10 cellular contexts compared by ENCODE assay signal in genomic region chr15:48647963-48648362, GRCh38. TPM values are rescaled to one million over a fixed set of nuclear protein-coding genes. Genes with fewer than 3 reads are reported as not detected.
DNase-seq lines count a peak whose midpoint lies in the region; ATAC-seq and TF ChIP-seq lines count a peak whose summit lies in the region.
"Had no signal": no experiment of that assay in that cellular context is flagged by ENCODE, and none has a peak within 500 bp of the region (broad histone marks: within the 10 kb centered on the region; RNA-seq: fewer than 3 reads in every experiment).

No MANE protein-coding gene starts in this region.

- no peak overlapping the region for H3K4me2 ChIP-seq in GM23338

- no peak overlapping the region for H3K4me3 Mint-ChIP-seq in GM23338
- H3K4me3 Mint-ChIP-seq: activated naive CD4-positive, alpha-beta T cell treated with anti-CD3 and anti-CD28 coated beads for 36 hours; natural killer cell had no signal

- DNase-seq in AG08395 (ENCODE audit: low spot score), result peak; percentile 54
- DNase-seq in GM23338 (ENCODE audit: low spot score), result peak; percentile 34
- no peak for DNase-seq in brain microvascular endothelial cell
- peak; percentile 22 for DNase-seq in kidney tubule cell (ENCODE audit: low spot score)
- DNase-seq in stimulated activated CD4-positive, alpha-beta T cell treated with anti-CD3 and anti-CD28 coated beads, Interleukin-15, amount 100 ng/mL, for 24 hours, result no peak
- DNase-seq in NK-92 (lab: John Stamatoyannopoulos, UW; ENCODE audit: unreplicated experiment), result no peak
- no peak for DNase-seq in NCI-H1092 (lab: John Stamatoyannopoulos, UW)
- DNase-seq in mucosa of descending colon, result no peak
- DNase-seq: activated naive CD4-positive, alpha-beta T cell treated with anti-CD3 and anti-CD28 coated beads for 36 hours; natural killer cell had no signal

- ATAC-seq in GM23338, result no peak
- ATAC-seq in mucosa of descending colon, result no peak
- ATAC-seq: natural killer cell had no signal

- no peaks in the 10 kb centered on the region for H3K36me3 Mint-ChIP-seq in GM23338 (ENCODE audit: low read depth)
- H3K36me3 Mint-ChIP-seq: natural killer cell had no signal

- no peak overlapping the region for H3K4me3 ChIP-seq in GM23338
- no peak overlapping the region for H3K4me3 ChIP-seq in brain microvascular endothelial cell (ENCODE audit: low read depth, low read length)
- no peak overlapping the region for H3K4me3 ChIP-seq in mucosa of descending colon

- H3K27ac Mint-ChIP-seq in GM23338, result no peak overlapping the region
- H3K27ac Mint-ChIP-seq: activated naive CD4-positive, alpha-beta T cell treated with anti-CD3 and anti-CD28 coated beads for 36 hours; natural killer cell had no signal

- peaks cover 24% of the 10 kb centered on the region for H3K4me1 Mint-ChIP-seq in GM23338
- H3K4me1 Mint-ChIP-seq: natural killer cell had no signal

- TF ChIP-seq CTCF in GM23338 (conservative IDR thresholded peaks at IDR 0.05; ENCODE audit: low read depth in 2 of 2) (no peak), brain microvascular endothelial cell (IDR thresholded peaks at IDR 0.05; ENCODE audit: low read depth, low read length, missing control alignments) (peak; percentile 67), mucosa of descending colon (IDR thresholded peaks at IDR 0.05) (no peak)

- no peaks in the 10 kb centered on the region for H3K9me3 Mint-ChIP-seq in GM23338
- H3K9me3 Mint-ChIP-seq: activated naive CD4-positive, alpha-beta T cell treated with anti-CD3 and anti-CD28 coated beads for 36 hours; natural killer cell had no signal

- in situ Hi-C loops in brain microvascular endothelial cell (cut with HindIII; ENCODE audit: low pct_ligation_motif_present, low sequenced_read_pairs), result no loop called here

- H3K4me1 ChIP-seq in GM23338 (ENCODE audit: insufficient read depth) (peaks cover 24% of the 10 kb centered on the region), mucosa of descending colon (ENCODE audit: low read depth) (no peaks in the 10 kb centered on the region)

- H3K27me3 Mint-ChIP-seq in GM23338 (ENCODE audit: insufficient read depth, low read depth, poor library complexity), result peaks cover 22% of the 10 kb centered on the region

- peaks cover 3% of the 10 kb centered on the region for H4K20me1 ChIP-seq in GM23338 (replicated peaks; ENCODE audit: insufficient read depth)

- intact Hi-C loops in mucosa of descending colon (cut with DNase I, micrococcal nuclease), result no loop called here

- H3K79me2 ChIP-seq in GM23338 (replicated peaks; ENCODE audit: insufficient read depth), result no peaks in the 10 kb centered on the region

- H3K27ac ChIP-seq in GM23338 (ENCODE audit: low read depth), result no peak overlapping the region
- no peak overlapping the region for H3K27ac ChIP-seq in brain microvascular endothelial cell

- H3K27me3 ChIP-seq in GM23338 (ENCODE audit: insufficient read depth) (peaks cover 49% of the 10 kb centered on the region), brain microvascular endothelial cell (replicated peaks) (no peaks in the 10 kb centered on the region)

- no peak overlapping the region for H2AFZ ChIP-seq in GM23338

- H3K9me3 ChIP-seq in mucosa of descending colon, result no peaks in the 10 kb centered on the region

- H3K36me3 ChIP-seq in GM23338 (ENCODE audit: insufficient read depth), result no peaks in the 10 kb centered on the region
- H3K36me3 ChIP-seq in brain microvascular endothelial cell (replicated peaks), result peaks cover 24% of the 10 kb centered on the region
- H3K36me3 ChIP-seq in mucosa of descending colon (ENCODE audit: low read depth), result no peaks in the 10 kb centered on the region

- 0 out of 2 replicates have a peak, but pooled peaks cover 2% of the 10 kb centered on the region for H3F3A ChIP-seq in GM23338 (replicated peaks; ENCODE audit: low read depth)

- no peaks in the 10 kb centered on the region for H3K9me2 ChIP-seq in GM23338 (ENCODE audit: insufficient read depth)

TF ChIP-seq in GM23338, 12 proteins besides CTCF, POLR2A, EP300 and RAD21 (continues in another document):
- no peak for TF ChIP-seq JUNB (IDR thresholded peaks at IDR 0.05; ENCODE audit: unreplicated experiment)
- no peak for TF ChIP-seq NANOG (IDR thresholded peaks at IDR 0.05; ENCODE audit: borderline replicate concordance)
- TF ChIP-seq STAT1 (IDR thresholded peaks at IDR 0.05; ENCODE audit: unreplicated experiment), result no peak
- no peak for TF ChIP-seq EZH2phosphoT487 (IDR thresholded peaks at IDR 0.05; ENCODE audit: unreplicated experiment)
- TF ChIP-seq POLR2AphosphoS5 (IDR thresholded peaks at IDR 0.05; ENCODE audit: low read depth), result no peak
- TF ChIP-seq, protein P1, sequence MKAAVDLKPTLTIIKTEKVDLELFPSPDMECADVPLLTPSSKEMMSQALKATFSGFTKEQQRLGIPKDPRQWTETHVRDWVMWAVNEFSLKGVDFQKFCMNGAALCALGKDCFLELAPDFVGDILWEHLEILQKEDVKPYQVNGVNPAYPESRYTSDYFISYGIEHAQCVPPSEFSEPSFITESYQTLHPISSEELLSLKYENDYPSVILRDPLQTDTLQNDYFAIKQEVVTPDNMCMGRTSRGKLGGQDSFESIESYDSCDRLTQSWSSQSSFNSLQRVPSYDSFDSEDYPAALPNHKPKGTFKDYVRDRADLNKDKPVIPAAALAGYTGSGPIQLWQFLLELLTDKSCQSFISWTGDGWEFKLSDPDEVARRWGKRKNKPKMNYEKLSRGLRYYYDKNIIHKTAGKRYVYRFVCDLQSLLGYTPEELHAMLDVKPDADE (IDR thresholded peaks at IDR 0.05), result no peak
- TF ChIP-seq CREB1 (CRISPR knock-in tag; IDR thresholded peaks at IDR 0.05; ENCODE audit: low read depth), result no peak
- no peak for TF ChIP-seq EZH2 (IDR thresholded peaks at IDR 0.05; ENCODE audit: low read depth, unreplicated experiment)
- TF ChIP-seq ZNF114 (CRISPR knock-in tag; IDR thresholded peaks at IDR 0.05), result no peak
- no peak for TF ChIP-seq ZNF331 (CRISPR knock-in tag; IDR thresholded peaks at IDR 0.05; ENCODE audit: low read depth)
- TF ChIP-seq, protein P2, sequence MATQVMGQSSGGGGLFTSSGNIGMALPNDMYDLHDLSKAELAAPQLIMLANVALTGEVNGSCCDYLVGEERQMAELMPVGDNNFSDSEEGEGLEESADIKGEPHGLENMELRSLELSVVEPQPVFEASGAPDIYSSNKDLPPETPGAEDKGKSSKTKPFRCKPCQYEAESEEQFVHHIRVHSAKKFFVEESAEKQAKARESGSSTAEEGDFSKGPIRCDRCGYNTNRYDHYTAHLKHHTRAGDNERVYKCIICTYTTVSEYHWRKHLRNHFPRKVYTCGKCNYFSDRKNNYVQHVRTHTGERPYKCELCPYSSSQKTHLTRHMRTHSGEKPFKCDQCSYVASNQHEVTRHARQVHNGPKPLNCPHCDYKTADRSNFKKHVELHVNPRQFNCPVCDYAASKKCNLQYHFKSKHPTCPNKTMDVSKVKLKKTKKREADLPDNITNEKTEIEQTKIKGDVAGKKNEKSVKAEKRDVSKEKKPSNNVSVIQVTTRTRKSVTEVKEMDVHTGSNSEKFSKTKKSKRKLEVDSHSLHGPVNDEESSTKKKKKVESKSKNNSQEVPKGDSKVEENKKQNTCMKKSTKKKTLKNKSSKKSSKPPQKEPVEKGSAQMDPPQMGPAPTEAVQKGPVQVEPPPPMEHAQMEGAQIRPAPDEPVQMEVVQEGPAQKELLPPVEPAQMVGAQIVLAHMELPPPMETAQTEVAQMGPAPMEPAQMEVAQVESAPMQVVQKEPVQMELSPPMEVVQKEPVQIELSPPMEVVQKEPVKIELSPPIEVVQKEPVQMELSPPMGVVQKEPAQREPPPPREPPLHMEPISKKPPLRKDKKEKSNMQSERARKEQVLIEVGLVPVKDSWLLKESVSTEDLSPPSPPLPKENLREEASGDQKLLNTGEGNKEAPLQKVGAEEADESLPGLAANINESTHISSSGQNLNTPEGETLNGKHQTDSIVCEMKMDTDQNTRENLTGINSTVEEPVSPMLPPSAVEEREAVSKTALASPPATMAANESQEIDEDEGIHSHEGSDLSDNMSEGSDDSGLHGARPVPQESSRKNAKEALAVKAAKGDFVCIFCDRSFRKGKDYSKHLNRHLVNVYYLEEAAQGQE (IDR thresholded peaks at IDR 0.05; ENCODE audit: unreplicated experiment), result no peak

RNA-seq across cellular contexts. Expression of gene FBN1, which starts 2.5 kb away (rescaled TPM):
- total RNA-seq in GM23338 (2014; rRNA removed; shearing (Covaris generic)), result 3.5 and 3.8 TPM in 2 replicates
- polyA plus RNA-seq in GM23338 (2016; fragmentation: Nextera tagmentation; extraction: Ambion mirVana), result 1.2 and 1.9 TPM in 2 replicates
- 10 to 100 TPM in 2 of 3 donors, 1 to 10 TPM in 1; 9.3 to 47.9 (median 35.9) TPM for total RNA-seq in mucosa of descending colon

Comparison
In these comparisons a context has a peak if more than half of its experiments do, and no peak if none do; other contexts are left out.
1. DNase-seq: peak in AG08395 (single experiment), GM23338 (single experiment) and kidney tubule cell (single experiment); none in brain microvascular endothelial cell (single experiment), stimulated activated CD4-positive, alpha-beta T cell treated with anti-CD3 and anti-CD28 coated beads, Interleukin-15, amount 100 ng/mL, for 24 hours (single experiment), NK-92 (single experiment), NCI-H1092 (single experiment) and mucosa of descending colon (0 of 3).